ENCODE assay signal across 8 cellular contexts in genomic region chr20:17971571-17972013, GRCh38. TPM values are rescaled to one million over a fixed set of nuclear protein-coding genes. Genes with fewer than 3 reads are reported as not detected.
DNase-seq lines count a peak whose midpoint lies in the region; ATAC-seq, FAIRE-seq and TF ChIP-seq lines count a peak whose summit lies in the region.

No MANE protein-coding gene starts in this region.

- TF ChIP-seq POLR2A in GM12892 (IDR thresholded peaks at IDR 0.05; ENCODE audit: low read depth, low read length), result no peak

- H3K79me2 ChIP-seq in OCI-LY7 (ENCODE audit: insufficient read depth, low read depth, low read length) (peaks cover 96% of the 10 kb centered on the region), neural progenitor cell (ENCODE audit: low read depth) (peaks cover 97% of the 10 kb centered on the region)

- H2AFZ ChIP-seq in OCI-LY7 (ENCODE audit: low read length), result no peak overlapping the region
- H2AFZ ChIP-seq in neural progenitor cell (replicated peaks), result no peak overlapping the region

- peak overlapping the region; percentile 96 for H3K27ac Mint-ChIP-seq in endothelial cell (ENCODE audit: unreplicated experiment)
- peak overlapping the region; percentile 92 for H3K27ac Mint-ChIP-seq in neural progenitor cell

- no peaks in the 10 kb centered on the region for H3K9me2 ChIP-seq in OCI-LY7 (ENCODE audit: insufficient read depth, low read length)

- H3K27ac ChIP-seq in OCI-LY7 (ENCODE audit: low read depth, low read length, poor library complexity, severe bottlenecking), result peak overlapping the region; percentile 95
- no peak overlapping the region for H3K27ac ChIP-seq in neural progenitor cell

- H3K36me3 ChIP-seq in OCI-LY7 (ENCODE audit: insufficient read depth, low read length) (peaks cover 78% of the 10 kb centered on the region), neural progenitor cell (peaks cover 3% of the 10 kb centered on the region)

- DNase-seq in OCI-LY7 (ENCODE audit: low spot score) (no peak), endothelial cell (ENCODE audit: low spot score) (no peak), neural progenitor cell (ENCODE audit: low spot score) (peak; percentile 59), GM12892 (ENCODE audit: insufficient read length) (no peak), cortex of kidney (lab: John Stamatoyannopoulos, UW) (no peak), urothelium cell line (ENCODE audit: low spot score) (no peak)

- FAIRE-seq in G401.6 (lab: Jason Lieb, UNC) (peak; percentile 19), GM12892 (lab: Jason Lieb, UNC) (no peak), urothelium cell line (lab: Jason Lieb, UNC) (no peak)

- H3K4me1 ChIP-seq in OCI-LY7 (ENCODE audit: insufficient read depth, low read length, poor library complexity, severe bottlenecking) (peaks cover 18% of the 10 kb centered on the region), neural progenitor cell (peaks cover 22% of the 10 kb centered on the region)

- ATAC-seq in GM21390 (IDR thresholded peaks at IDR 0.05; ENCODE audit: unreplicated experiment), result no peak

- peaks cover 22% of the 10 kb centered on the region for H3F3A ChIP-seq in neural progenitor cell (ENCODE audit: low read depth)

- no peaks in the 10 kb centered on the region for H3K9me3 ChIP-seq in OCI-LY7 (ENCODE audit: low read length)
- no peaks in the 10 kb centered on the region for H3K9me3 ChIP-seq in neural progenitor cell (ENCODE audit: low read depth)

- H3K9me3 Mint-ChIP-seq in endothelial cell (ENCODE audit: unreplicated experiment) (no peaks in the 10 kb centered on the region), neural progenitor cell (no peaks in the 10 kb centered on the region)

- H3K4me3 Mint-ChIP-seq in endothelial cell (ENCODE audit: unreplicated experiment), result peak overlapping the region; percentile 87
- peak overlapping the region; percentile 93 for H3K4me3 Mint-ChIP-seq in neural progenitor cell

- intact Hi-C loops in OCI-LY7 (cut with micrococcal nuclease; ENCODE audit: unreplicated experiment), result loop anchor here (2.0 kb wide), 1 partner anchor 15 kb away; no protein-coding TSS in a partner anchor

- BruUV-seq in OCI-LY7 (replicated peaks; lab: Mats Ljungman, UMichigan), result no TSS peak

- H3K4me1 Mint-ChIP-seq in endothelial cell (ENCODE audit: unreplicated experiment), result peaks cover 56% of the 10 kb centered on the region
- H3K4me1 Mint-ChIP-seq in neural progenitor cell, result peaks cover 45% of the 10 kb centered on the region

- H3K27me3 ChIP-seq in neural progenitor cell, result no peaks in the 10 kb centered on the region

- CTCF ChIA-PET in OCI-LY7 (lab: Charles Lee; ENCODE audit: unreplicated experiment), result no interaction called here

- peak overlapping the region; percentile 95 for H3K9ac ChIP-seq in neural progenitor cell

- H3K4me2 ChIP-seq in OCI-LY7 (ENCODE audit: low read length), result peak overlapping the region; percentile 94
- H3K4me2 ChIP-seq in neural progenitor cell, result peak overlapping the region; percentile 95

- H3K4me3 ChIP-seq in OCI-LY7 (ENCODE audit: low read depth, low read length, poor library complexity, severe bottlenecking) (peak overlapping the region; percentile 97), neural progenitor cell (peak overlapping the region; percentile 88)

- POLR2A ChIA-PET in OCI-LY7 (lab: Charles Lee), result interaction anchor here (0.7 to 3.9 kb wide), 9 partner anchors 9 to 399 kb away, joined by 3 to 28 read pairs (median 8); no protein-coding TSS in a partner anchor

- peaks cover 8% of the 10 kb centered on the region for H3K36me3 Mint-ChIP-seq in endothelial cell (ENCODE audit: low read depth, unreplicated experiment)
- H3K36me3 Mint-ChIP-seq in neural progenitor cell, result peaks cover 14% of the 10 kb centered on the region

- H3K27me3 Mint-ChIP-seq in endothelial cell (ENCODE audit: unreplicated experiment) (peaks cover 4% of the 10 kb centered on the region), neural progenitor cell (ENCODE audit: insufficient read depth, low read depth) (no peaks in the 10 kb centered on the region)

- TF ChIP-seq CTCF in OCI-LY7 (conservative IDR thresholded peaks at IDR 0.05; ENCODE audit: low read length), result no peak
- no peak for TF ChIP-seq CTCF in endothelial cell (IDR thresholded peaks at IDR 0.05; ENCODE audit: unreplicated experiment)
- no peak for TF ChIP-seq CTCF in neural progenitor cell (IDR thresholded peaks at IDR 0.05)

- H4K20me1 ChIP-seq in OCI-LY7 (ENCODE audit: insufficient read depth, low read length) (peaks cover 27% of the 10 kb centered on the region; the same call in 1 of the 2 replicates), neural progenitor cell (ENCODE audit: low read depth) (peaks cover 52% of the 10 kb centered on the region)

RNA-seq across cellular contexts. Expression of gene MGME1, which starts 2.8 kb away (rescaled TPM):
- total RNA-seq in OCI-LY7 (2014; rRNA removed; shearing (Covaris generic)), result 46.6 and 47.8 TPM in 2 replicates
- total RNA-seq in OCI-LY7 (2022) (75.6 and 80.1 TPM in 2 replicates), endothelial cell (ENCODE audit: unreplicated experiment) (17.5 TPM), neural progenitor cell (ENCODE audit: low replicate concordance) (57.2 and 87.2 TPM in 2 replicates)
- polyA plus RNA-seq in GM12892 (2012; ENCODE audit: missing spikeins), result 28.2 TPM

RNA-seq across cellular contexts. Expression of gene SNX5, which starts 3.0 kb away (rescaled TPM):
- 183 and 204 TPM in 2 replicates for total RNA-seq in OCI-LY7 (2014; rRNA removed; shearing (Covaris generic))
- total RNA-seq in OCI-LY7 (2022), result 263 and 274 TPM in 2 replicates
- total RNA-seq in endothelial cell (ENCODE audit: unreplicated experiment), result 61.7 TPM
- 156 and 226 TPM in 2 replicates for total RNA-seq in neural progenitor cell (ENCODE audit: low replicate concordance)
- 231 TPM for polyA plus RNA-seq in GM12892 (2012; ENCODE audit: missing spikeins)
